8 cellular contexts compared by ENCODE assay signal in the genomic region with DNA sequence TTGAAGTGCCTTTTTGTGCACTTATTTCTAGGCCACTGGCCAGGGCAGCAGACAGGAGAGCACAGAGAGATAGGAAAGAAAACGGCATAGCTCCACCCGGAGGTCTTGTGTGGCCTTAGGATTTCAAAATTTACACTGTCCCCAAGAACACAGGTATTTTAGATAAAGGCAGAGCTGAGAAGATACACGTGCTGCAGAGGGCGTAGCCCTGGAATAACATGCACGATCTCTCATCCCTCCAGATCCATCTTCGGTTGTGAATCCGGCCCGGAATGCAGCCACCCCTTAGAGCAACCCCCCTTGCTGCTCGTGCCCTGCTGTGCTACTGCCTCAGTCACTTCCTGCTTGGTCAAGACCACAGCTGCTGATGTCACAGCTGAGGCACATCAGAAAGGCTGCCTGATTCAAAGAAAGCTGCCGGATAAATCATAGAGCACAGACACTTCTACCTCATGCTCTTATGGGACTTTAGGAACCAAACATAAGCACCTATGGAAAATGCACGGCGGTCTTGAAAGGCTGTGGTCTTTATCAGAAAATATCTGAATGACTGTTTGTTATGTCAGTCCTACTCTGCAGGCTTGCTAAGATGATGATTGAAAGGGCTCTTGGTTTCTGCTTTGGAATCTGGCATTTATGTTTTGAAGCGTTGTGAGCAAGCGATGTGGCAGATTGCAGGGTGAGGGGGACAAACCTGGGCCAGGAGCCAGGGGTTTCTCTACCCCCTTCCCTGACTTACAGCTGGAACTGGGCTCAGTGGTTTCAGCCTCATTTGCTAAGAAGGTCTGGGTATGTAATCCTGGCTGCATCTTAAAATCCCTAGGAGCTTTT.
DNase-seq lines count a peak whose midpoint lies in the region; ATAC-seq and TF ChIP-seq lines count a peak whose summit lies in the region.

No MANE protein-coding gene starts in this region.

- peak; percentile 58 for DNase-seq in AG08395 (ENCODE audit: low spot score)
- DNase-seq in fibroblast of the aortic adventitia (ENCODE audit: low read depth): peak; percentile 55
- DNase-seq in sigmoid colon: peak; percentile 79
- DNase-seq in NCI-H187 treated with DMSO at 0.1 percent for 48 hours (lab: John Stamatoyannopoulos, UW): no peak
- no peak for DNase-seq in NCI-H748 (lab: John Stamatoyannopoulos, UW; ENCODE audit: unreplicated experiment)
- DNase-seq in ureter (ENCODE audit: low spot score): no peak

- ATAC-seq in GM21390 (IDR thresholded peaks at IDR 0.05; ENCODE audit: unreplicated experiment): peak; percentile 68
- peak; percentile 67 for ATAC-seq in SK-N-SH treated with all-trans-retinoic acid at 6 μM for 48 hours

- H3K4me3 ChIP-seq in fibroblast of the aortic adventitia (ENCODE audit: low read depth, low read length) (no peak overlapping the region), sigmoid colon (no peak overlapping the region)

- H3K27me3 ChIP-seq in sigmoid colon: no peaks in the 10 kb centered on the region

- H3K27ac ChIP-seq in sigmoid colon: peak overlapping the region; percentile 57 to 79 (median 68)

- TF ChIP-seq EP300 in sigmoid colon (IDR thresholded peaks at IDR 0.05): no peak

- TF ChIP-seq CTCF in fibroblast of the aortic adventitia (IDR thresholded peaks at IDR 0.05; ENCODE audit: insufficient read depth, low read length): no peak
- no peak for TF ChIP-seq CTCF in sigmoid colon (IDR thresholded peaks at IDR 0.05)

- TF ChIP-seq POLR2A in sigmoid colon (IDR thresholded peaks at IDR 0.05): no peak

- no peaks in the 10 kb centered on the region for H3K9me3 ChIP-seq in sigmoid colon

- 57 to 79% methylated on average over 13 to 14 of the region's 14 CpGs for WGBS in sigmoid colon, 2 donors

- H3K4me1 ChIP-seq in sigmoid colon: peaks cover 0 to 92% (median 74%) of the 10 kb centered on the region in 4 donors

- intact Hi-C loops in sigmoid colon (cut with DNase I): no loop called here

- peaks cover 34 to 97% (median 50%) of the 10 kb centered on the region in 4 donors for H3K36me3 ChIP-seq in sigmoid colon

TF ChIP-seq in SK-N-SH treated with all-trans-retinoic acid at 6 μM for 48 hours, 23 proteins besides CTCF, POLR2A, EP300 and RAD21:
- no peak for TF ChIP-seq ZNF70 (CRISPR knock-in tag; IDR thresholded peaks at IDR 0.05)
- TF ChIP-seq, protein P1, sequence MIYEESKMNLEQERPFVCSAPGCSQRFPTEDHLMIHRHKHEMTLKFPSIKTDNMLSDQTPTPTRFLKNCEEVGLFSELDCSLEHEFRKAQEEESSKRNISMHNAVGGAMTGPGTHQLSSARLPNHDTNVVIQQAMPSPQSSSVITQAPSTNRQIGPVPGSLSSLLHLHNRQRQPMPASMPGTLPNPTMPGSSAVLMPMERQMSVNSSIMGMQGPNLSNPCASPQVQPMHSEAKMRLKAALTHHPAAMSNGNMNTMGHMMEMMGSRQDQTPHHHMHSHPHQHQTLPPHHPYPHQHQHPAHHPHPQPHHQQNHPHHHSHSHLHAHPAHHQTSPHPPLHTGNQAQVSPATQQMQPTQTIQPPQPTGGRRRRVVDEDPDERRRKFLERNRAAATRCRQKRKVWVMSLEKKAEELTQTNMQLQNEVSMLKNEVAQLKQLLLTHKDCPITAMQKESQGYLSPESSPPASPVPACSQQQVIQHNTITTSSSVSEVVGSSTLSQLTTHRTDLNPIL (CRISPR knock-in tag; IDR thresholded peaks at IDR 0.05; ENCODE audit: low read depth): no peak
- no peak for TF ChIP-seq BACH2 (CRISPR knock-in tag; IDR thresholded peaks at IDR 0.05; ENCODE audit: borderline replicate concordance)
- no peak for TF ChIP-seq PPARA (CRISPR knock-in tag; IDR thresholded peaks at IDR 0.05; ENCODE audit: borderline replicate concordance)
- no peak for TF ChIP-seq ZNF565 (CRISPR knock-in tag; conservative IDR thresholded peaks at IDR 0.05; ENCODE audit: low read depth)

Comparison
In these comparisons a context has a peak if more than half of its experiments do, and no peak if none do; other contexts are left out.
1. DNase-seq: peak in AG08395 (single experiment), fibroblast of the aortic adventitia (single experiment) and sigmoid colon (single experiment); none in NCI-H187 treated with DMSO at 0.1 percent for 48 hours (single experiment), NCI-H748 (single experiment) and ureter (single experiment).